32 cellular contexts compared by ENCODE assay signal in the genomic region with DNA sequence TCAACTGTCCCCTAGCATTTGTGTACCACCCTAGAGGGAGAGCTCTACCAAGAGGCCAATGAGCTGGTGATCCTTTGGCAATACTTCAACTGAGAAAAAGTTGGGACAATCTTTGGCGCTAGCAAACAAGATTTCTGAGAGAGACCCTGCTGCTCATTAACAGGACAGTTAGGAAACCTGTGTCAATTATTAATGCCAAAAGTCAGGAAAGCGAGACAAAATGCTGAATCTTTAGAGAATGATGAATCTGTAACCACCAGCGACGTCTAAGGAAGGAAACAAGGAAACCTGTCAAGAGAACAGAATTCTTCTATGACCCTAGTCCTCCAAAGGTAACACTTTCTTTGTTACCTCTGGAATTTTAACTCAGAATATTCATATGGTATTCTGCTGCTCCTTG. TPM values are rescaled to one million over a fixed set of nuclear protein-coding genes. Genes with fewer than 3 reads are reported as not detected.
"Had no signal": no experiment of that assay in that cellular context is flagged by ENCODE, and none has a peak within 500 bp of the region (broad histone marks: within the 10 kb centered on the region; RNA-seq: fewer than 3 reads in every experiment).

No MANE protein-coding gene starts in this region.

- DNase-seq: activated CD4-positive, alpha-beta T cell treated with anti-CD3 and anti-CD28 coated beads for 36 hours; activated CD4-positive, CD25-positive, alpha-beta regulatory T cell; activated CD8-positive, alpha-beta memory T cell treated with anti-CD3 and anti-CD28 coated beads, Interleukin-2, amount 10 ng/mL, durations not matched to agents 7 days and 5 days; activated CD8-positive, alpha-beta T cell treated with anti-CD3 and anti-CD28 coated beads, Interleukin-2, amount 10 ng/mL, durations not matched to agents 7 days and 5 days; activated effector memory CD4-positive, alpha-beta T cell treated with anti-CD3 and anti-CD28 coated beads, Interleukin-2, amount 50 U/mL, for 16 hours; activated naive CD4-positive, alpha-beta T cell treated with anti-CD3 and anti-CD28 coated beads for 36 hours; activated naive CD8-positive, alpha-beta T cell treated with anti-CD3 and anti-CD28 coated beads for 36 hours; adrenal gland; aorta; body of pancreas; dorsolateral prefrontal cortex; effector memory CD8-positive, alpha-beta T cell; foreskin fibroblast; heart left ventricle; hypothalamus; immature natural killer cell; left lung; lower lobe of right lung; mesendoderm; mucosa of descending colon; ovary; retina; small intestine; stimulated activated CD4-positive, alpha-beta T cell treated with anti-CD3 and anti-CD28 coated beads, Interleukin-4, amount 100 ng/mL, for 4 hours; stimulated activated CD8-positive, alpha-beta memory T cell treated with anti-CD3 and anti-CD28 coated beads, Interleukin-4, amount 100 ng/mL, for 48 hours; stimulated activated naive CD4-positive, alpha-beta T cell; T-helper 2 cell had no signal

- ATAC-seq: activated CD4-positive, alpha-beta T cell treated with anti-CD3 and anti-CD28 coated beads for 36 hours; activated CD8-positive, alpha-beta memory T cell treated with anti-CD3 and anti-CD28 coated beads, Interleukin-2, amount 10 ng/mL, durations not matched to agents 7 days and 5 days; activated CD8-positive, alpha-beta T cell treated with anti-CD3 and anti-CD28 coated beads, Interleukin-2, amount 10 ng/mL, durations not matched to agents 7 days and 5 days; body of pancreas; effector memory CD8-positive, alpha-beta T cell; heart left ventricle; left lung; lower lobe of right lung; mucosa of descending colon; sciatic nerve had no signal

- H3K9me3 Mint-ChIP-seq: activated naive CD4-positive, alpha-beta T cell treated with anti-CD3 and anti-CD28 coated beads for 36 hours; activated naive CD8-positive, alpha-beta T cell treated with anti-CD3 and anti-CD28 coated beads for 36 hours; effector memory CD8-positive, alpha-beta T cell; immature natural killer cell had no signal

- H3K27me3 Mint-ChIP-seq: activated CD4-positive, alpha-beta T cell treated with anti-CD3 and anti-CD28 coated beads for 36 hours; activated CD8-positive, alpha-beta memory T cell treated with anti-CD3 and anti-CD28 coated beads, Interleukin-2, amount 10 ng/mL, durations not matched to agents 7 days and 5 days; activated naive CD8-positive, alpha-beta T cell treated with anti-CD3 and anti-CD28 coated beads for 36 hours; effector memory CD8-positive, alpha-beta T cell; progenitor cell of endocrine pancreas had no signal

- H3K4me3 Mint-ChIP-seq: activated CD4-positive, alpha-beta T cell treated with anti-CD3 and anti-CD28 coated beads for 36 hours; activated CD8-positive, alpha-beta memory T cell treated with anti-CD3 and anti-CD28 coated beads, Interleukin-2, amount 10 ng/mL, durations not matched to agents 7 days and 5 days; activated CD8-positive, alpha-beta T cell treated with anti-CD3 and anti-CD28 coated beads, Interleukin-2, amount 10 ng/mL, durations not matched to agents 7 days and 5 days; activated naive CD4-positive, alpha-beta T cell treated with anti-CD3 and anti-CD28 coated beads for 36 hours; activated naive CD8-positive, alpha-beta T cell treated with anti-CD3 and anti-CD28 coated beads for 36 hours; effector memory CD8-positive, alpha-beta T cell; immature natural killer cell had no signal

- H3K27ac Mint-ChIP-seq: activated CD4-positive, alpha-beta T cell treated with anti-CD3 and anti-CD28 coated beads for 36 hours; activated CD8-positive, alpha-beta memory T cell treated with anti-CD3 and anti-CD28 coated beads, Interleukin-2, amount 10 ng/mL, durations not matched to agents 7 days and 5 days; activated CD8-positive, alpha-beta T cell treated with anti-CD3 and anti-CD28 coated beads, Interleukin-2, amount 10 ng/mL, durations not matched to agents 7 days and 5 days; activated naive CD4-positive, alpha-beta T cell treated with anti-CD3 and anti-CD28 coated beads for 36 hours; activated naive CD8-positive, alpha-beta T cell treated with anti-CD3 and anti-CD28 coated beads for 36 hours; immature natural killer cell; progenitor cell of endocrine pancreas had no signal

- H3K4me1 Mint-ChIP-seq: activated CD8-positive, alpha-beta memory T cell treated with anti-CD3 and anti-CD28 coated beads, Interleukin-2, amount 10 ng/mL, durations not matched to agents 7 days and 5 days; activated naive CD8-positive, alpha-beta T cell treated with anti-CD3 and anti-CD28 coated beads for 36 hours; immature natural killer cell had no signal

RNA-seq across cellular contexts. Expression of a gene that starts 19.9 kb away (rescaled TPM):
- total RNA-seq: cerebellum, tibial nerve had no signal

RNA-seq across cellular contexts. Expression of a gene that starts 35.3 kb away (rescaled TPM):
- total RNA-seq: kidney epithelial cell, sciatic nerve had no signal
